In the genomic region with DNA sequence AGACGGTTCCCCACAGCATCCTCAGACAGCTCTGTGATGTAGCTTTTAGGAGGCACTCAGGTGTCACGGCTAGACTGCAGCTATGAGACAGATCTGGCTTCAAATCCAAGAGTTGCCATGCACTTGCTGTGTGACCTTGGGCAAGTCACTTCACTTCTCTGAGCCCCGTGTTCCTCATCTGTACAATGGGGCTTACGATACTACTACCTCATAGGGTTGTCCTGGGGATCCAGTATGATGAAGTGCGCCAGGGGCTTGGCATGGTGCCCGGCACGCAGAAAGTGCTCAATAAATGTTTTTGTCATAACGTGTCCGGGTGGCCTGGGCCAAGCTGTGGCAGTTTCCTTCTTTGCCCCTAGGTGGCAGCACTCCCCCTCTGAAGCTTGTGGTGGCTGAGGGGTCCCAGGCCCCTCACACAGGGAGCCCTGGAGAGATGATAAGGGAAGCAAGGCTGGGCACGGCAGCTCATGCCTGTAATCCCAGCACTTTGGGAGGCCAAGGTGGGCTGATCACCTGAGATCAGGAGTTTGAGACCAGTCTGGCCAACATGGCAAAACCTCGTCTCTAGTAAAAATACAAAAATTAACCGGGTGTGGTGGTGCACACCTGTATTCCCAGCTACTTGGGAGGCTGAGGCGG, we compare ENCODE assay signal across 1 cellular context.
TF ChIP-seq lines count a peak whose summit lies in the region.

No MANE protein-coding gene starts in this region.

TF ChIP-seq in K562, 482 proteins besides CTCF, POLR2A, EP300 and RAD21 (continued from another document and continues in another):
- TF ChIP-seq, protein P1, sequence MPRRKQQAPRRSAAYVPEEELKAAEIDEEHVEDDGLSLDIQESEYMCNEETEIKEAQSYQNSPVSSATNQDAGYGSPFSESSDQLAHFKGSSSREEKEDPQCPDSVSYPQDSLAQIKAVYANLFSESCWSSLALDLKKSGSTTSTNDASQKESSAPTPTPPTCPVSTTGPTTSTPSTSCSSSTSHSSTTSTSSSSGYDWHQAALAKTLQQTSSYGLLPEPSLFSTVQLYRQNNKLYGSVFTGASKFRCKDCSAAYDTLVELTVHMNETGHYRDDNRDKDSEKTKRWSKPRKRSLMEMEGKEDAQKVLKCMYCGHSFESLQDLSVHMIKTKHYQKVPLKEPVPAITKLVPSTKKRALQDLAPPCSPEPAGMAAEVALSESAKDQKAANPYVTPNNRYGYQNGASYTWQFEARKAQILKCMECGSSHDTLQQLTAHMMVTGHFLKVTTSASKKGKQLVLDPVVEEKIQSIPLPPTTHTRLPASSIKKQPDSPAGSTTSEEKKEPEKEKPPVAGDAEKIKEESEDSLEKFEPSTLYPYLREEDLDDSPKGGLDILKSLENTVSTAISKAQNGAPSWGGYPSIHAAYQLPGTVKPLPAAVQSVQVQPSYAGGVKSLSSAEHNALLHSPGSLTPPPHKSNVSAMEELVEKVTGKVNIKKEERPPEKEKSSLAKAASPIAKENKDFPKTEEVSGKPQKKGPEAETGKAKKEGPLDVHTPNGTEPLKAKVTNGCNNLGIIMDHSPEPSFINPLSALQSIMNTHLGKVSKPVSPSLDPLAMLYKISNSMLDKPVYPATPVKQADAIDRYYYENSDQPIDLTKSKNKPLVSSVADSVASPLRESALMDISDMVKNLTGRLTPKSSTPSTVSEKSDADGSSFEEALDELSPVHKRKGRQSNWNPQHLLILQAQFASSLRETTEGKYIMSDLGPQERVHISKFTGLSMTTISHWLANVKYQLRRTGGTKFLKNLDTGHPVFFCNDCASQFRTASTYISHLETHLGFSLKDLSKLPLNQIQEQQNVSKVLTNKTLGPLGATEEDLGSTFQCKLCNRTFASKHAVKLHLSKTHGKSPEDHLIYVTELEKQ (CRISPR knock-in tag; IDR thresholded peaks at IDR 0.05), result no peak
- no peak for TF ChIP-seq POLR3A (IDR thresholded peaks at IDR 0.05; ENCODE audit: borderline replicate concordance, extremely low read depth, insufficient read depth, insufficient read length)
- no peak for TF ChIP-seq NR1H2 (CRISPR knock-in tag; IDR thresholded peaks at IDR 0.05)
- peak; percentile 80 for TF ChIP-seq BRD9 (IDR thresholded peaks at IDR 0.05; ENCODE audit: low read depth, partially characterized antibody)
- no peak for TF ChIP-seq TEAD4 (IDR thresholded peaks at IDR 0.05; ENCODE audit: low read length)
- TF ChIP-seq TEAD4 (CRISPR knock-in tag; IDR thresholded peaks at IDR 0.05; ENCODE audit: borderline replicate concordance), result no peak
- TF ChIP-seq, protein P2, sequence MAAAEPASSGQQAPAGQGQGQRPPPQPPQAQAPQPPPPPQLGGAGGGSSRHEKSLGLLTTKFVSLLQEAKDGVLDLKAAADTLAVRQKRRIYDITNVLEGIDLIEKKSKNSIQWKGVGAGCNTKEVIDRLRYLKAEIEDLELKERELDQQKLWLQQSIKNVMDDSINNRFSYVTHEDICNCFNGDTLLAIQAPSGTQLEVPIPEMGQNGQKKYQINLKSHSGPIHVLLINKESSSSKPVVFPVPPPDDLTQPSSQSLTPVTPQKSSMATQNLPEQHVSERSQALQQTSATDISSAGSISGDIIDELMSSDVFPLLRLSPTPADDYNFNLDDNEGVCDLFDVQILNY (CRISPR knock-in tag; IDR thresholded peaks at IDR 0.05), result no peak
- TF ChIP-seq NBN (IDR thresholded peaks at IDR 0.05; ENCODE audit: low read depth), result no peak
- TF ChIP-seq ETS2 (tag; IDR thresholded peaks at IDR 0.05; ENCODE audit: borderline replicate concordance, poor library complexity, severe bottlenecking), result no peak
- TF ChIP-seq ZNF124 (CRISPR knock-in tag; IDR thresholded peaks at IDR 0.05), result no peak
- peak; percentile 98 for TF ChIP-seq ZBTB7A (IDR thresholded peaks at IDR 0.05; ENCODE audit: borderline replicate concordance, control insufficient read depth, low read depth, low read length)
- no peak for TF ChIP-seq ZC3H11A (IDR thresholded peaks at IDR 0.05; ENCODE audit: low read depth, low read length)
- no peak for TF ChIP-seq CEBPB (tag; IDR thresholded peaks at IDR 0.05)
- no peak for TF ChIP-seq MCM7 (IDR thresholded peaks at IDR 0.05)
- 0 out of 2 replicates have a peak, but pooled peaks have one; percentile 25 for TF ChIP-seq GATAD2A (IDR thresholded peaks at IDR 0.05)
- no peak for TF ChIP-seq JUND (IDR thresholded peaks at IDR 0.05; ENCODE audit: borderline replicate concordance, low read depth, low read length)
- no peak for TF ChIP-seq JUND (tag; IDR thresholded peaks at IDR 0.05; ENCODE audit: borderline replicate concordance, low read depth, low read length)
- no peak for TF ChIP-seq ZNF134 (CRISPR knock-in tag; conservative IDR thresholded peaks at IDR 0.05)
- TF ChIP-seq SAP30 (IDR thresholded peaks at IDR 0.05; ENCODE audit: borderline replicate concordance, insufficient read depth, low read depth, low read length, poor library complexity, severe bottlenecking), result no peak
- TF ChIP-seq BCOR (IDR thresholded peaks at IDR 0.05), result peak; percentile 99
- no peak for TF ChIP-seq CREM (IDR thresholded peaks at IDR 0.05; ENCODE audit: low read depth)
- no peak for TF ChIP-seq RBFOX2 (IDR thresholded peaks at IDR 0.05; ENCODE audit: low read depth, low read length)
- TF ChIP-seq NFIC (IDR thresholded peaks at IDR 0.05), result peak; percentile 84
- TF ChIP-seq, protein P3, sequence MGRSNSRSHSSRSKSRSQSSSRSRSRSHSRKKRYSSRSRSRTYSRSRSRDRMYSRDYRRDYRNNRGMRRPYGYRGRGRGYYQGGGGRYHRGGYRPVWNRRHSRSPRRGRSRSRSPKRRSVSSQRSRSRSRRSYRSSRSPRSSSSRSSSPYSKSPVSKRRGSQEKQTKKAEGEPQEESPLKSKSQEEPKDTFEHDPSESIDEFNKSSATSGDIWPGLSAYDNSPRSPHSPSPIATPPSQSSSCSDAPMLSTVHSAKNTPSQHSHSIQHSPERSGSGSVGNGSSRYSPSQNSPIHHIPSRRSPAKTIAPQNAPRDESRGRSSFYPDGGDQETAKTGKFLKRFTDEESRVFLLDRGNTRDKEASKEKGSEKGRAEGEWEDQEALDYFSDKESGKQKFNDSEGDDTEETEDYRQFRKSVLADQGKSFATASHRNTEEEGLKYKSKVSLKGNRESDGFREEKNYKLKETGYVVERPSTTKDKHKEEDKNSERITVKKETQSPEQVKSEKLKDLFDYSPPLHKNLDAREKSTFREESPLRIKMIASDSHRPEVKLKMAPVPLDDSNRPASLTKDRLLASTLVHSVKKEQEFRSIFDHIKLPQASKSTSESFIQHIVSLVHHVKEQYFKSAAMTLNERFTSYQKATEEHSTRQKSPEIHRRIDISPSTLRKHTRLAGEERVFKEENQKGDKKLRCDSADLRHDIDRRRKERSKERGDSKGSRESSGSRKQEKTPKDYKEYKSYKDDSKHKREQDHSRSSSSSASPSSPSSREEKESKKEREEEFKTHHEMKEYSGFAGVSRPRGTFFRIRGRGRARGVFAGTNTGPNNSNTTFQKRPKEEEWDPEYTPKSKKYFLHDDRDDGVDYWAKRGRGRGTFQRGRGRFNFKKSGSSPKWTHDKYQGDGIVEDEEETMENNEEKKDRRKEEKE (IDR thresholded peaks at IDR 0.05; ENCODE audit: borderline replicate concordance in 1 of 2, control insufficient read depth in 1 of 2, low read depth in 2 of 2, low read length in 1 of 2), result no peak
- TF ChIP-seq SMAD4 (CRISPR knock-in tag; conservative IDR thresholded peaks at IDR 0.05), result 0 out of 2 replicates have a peak, but pooled peaks have one; percentile 12
- TF ChIP-seq ESRRA (IDR thresholded peaks at IDR 0.05; ENCODE audit: borderline replicate concordance, low read depth), result peak; percentile 37; the same call in 1 of the 2 replicates
- TF ChIP-seq CBX3 (IDR thresholded peaks at IDR 0.05; ENCODE audit: borderline replicate concordance in 1 of 2, low read length in 2 of 2), result peak in 1 of 2 experiments; percentile 56; a peak in 1 of 3 replicates
- TF ChIP-seq CC2D1A (IDR thresholded peaks at IDR 0.05), result peak; percentile 59; the same call in 1 of the 2 replicates
- TF ChIP-seq, protein P4, sequence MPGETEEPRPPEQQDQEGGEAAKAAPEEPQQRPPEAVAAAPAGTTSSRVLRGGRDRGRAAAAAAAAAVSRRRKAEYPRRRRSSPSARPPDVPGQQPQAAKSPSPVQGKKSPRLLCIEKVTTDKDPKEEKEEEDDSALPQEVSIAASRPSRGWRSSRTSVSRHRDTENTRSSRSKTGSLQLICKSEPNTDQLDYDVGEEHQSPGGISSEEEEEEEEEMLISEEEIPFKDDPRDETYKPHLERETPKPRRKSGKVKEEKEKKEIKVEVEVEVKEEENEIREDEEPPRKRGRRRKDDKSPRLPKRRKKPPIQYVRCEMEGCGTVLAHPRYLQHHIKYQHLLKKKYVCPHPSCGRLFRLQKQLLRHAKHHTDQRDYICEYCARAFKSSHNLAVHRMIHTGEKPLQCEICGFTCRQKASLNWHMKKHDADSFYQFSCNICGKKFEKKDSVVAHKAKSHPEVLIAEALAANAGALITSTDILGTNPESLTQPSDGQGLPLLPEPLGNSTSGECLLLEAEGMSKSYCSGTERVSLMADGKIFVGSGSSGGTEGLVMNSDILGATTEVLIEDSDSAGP (CRISPR knock-in tag; IDR thresholded peaks at IDR 0.05), result no peak
- no peak for TF ChIP-seq HNRNPL (IDR thresholded peaks at IDR 0.05; ENCODE audit: low read depth, low read length)
- no peak for TF ChIP-seq EHMT2 (IDR thresholded peaks at IDR 0.05)
- no peak for TF ChIP-seq ZNF282 (CRISPR knock-in tag; IDR thresholded peaks at IDR 0.05)
- peak; percentile 96; the same call in 1 of the 2 replicates for TF ChIP-seq CBX1 (IDR thresholded peaks at IDR 0.05; ENCODE audit: low read depth)
- no peak for TF ChIP-seq ZNF212 (CRISPR knock-in tag; IDR thresholded peaks at IDR 0.05)
- peak; percentile 93 for TF ChIP-seq HDAC2 (IDR thresholded peaks at IDR 0.05)
- TF ChIP-seq, protein P5, sequence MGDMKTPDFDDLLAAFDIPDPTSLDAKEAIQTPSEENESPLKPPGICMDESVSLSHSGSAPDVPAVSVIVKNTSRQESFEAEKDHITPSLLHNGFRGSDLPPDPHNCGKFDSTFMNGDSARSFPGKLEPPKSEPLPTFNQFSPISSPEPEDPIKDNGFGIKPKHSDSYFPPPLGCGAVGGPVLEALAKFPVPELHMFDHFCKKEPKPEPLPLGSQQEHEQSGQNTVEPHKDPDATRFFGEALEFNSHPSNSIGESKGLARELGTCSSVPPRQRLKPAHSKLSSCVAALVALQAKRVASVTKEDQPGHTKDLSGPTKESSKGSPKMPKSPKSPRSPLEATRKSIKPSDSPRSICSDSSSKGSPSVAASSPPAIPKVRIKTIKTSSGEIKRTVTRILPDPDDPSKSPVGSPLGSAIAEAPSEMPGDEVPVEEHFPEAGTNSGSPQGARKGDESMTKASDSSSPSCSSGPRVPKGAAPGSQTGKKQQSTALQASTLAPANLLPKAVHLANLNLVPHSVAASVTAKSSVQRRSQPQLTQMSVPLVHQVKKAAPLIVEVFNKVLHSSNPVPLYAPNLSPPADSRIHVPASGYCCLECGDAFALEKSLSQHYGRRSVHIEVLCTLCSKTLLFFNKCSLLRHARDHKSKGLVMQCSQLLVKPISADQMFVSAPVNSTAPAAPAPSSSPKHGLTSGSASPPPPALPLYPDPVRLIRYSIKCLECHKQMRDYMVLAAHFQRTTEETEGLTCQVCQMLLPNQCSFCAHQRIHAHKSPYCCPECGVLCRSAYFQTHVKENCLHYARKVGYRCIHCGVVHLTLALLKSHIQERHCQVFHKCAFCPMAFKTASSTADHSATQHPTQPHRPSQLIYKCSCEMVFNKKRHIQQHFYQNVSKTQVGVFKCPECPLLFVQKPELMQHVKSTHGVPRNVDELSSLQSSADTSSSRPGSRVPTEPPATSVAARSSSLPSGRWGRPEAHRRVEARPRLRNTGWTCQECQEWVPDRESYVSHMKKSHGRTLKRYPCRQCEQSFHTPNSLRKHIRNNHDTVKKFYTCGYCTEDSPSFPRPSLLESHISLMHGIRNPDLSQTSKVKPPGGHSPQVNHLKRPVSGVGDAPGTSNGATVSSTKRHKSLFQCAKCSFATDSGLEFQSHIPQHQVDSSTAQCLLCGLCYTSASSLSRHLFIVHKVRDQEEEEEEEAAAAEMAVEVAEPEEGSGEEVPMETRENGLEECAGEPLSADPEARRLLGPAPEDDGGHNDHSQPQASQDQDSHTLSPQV (IDR thresholded peaks at IDR 0.05), result no peak
- no peak for TF ChIP-seq ZNF699 (CRISPR knock-in tag; IDR thresholded peaks at IDR 0.05; ENCODE audit: insufficient replicate concordance)
- no peak for TF ChIP-seq HOXB6 (CRISPR knock-in tag; IDR thresholded peaks at IDR 0.05; ENCODE audit: borderline replicate concordance)
- no peak for TF ChIP-seq SLC30A9 (CRISPR knock-in tag; IDR thresholded peaks at IDR 0.05)
- TF ChIP-seq ZKSCAN3 (CRISPR knock-in tag; IDR thresholded peaks at IDR 0.05), result no peak
- TF ChIP-seq SMC3 (conservative IDR thresholded peaks at IDR 0.05; ENCODE audit: insufficient read depth, low read depth, low read length), result peak; percentile 52
- no peak for TF ChIP-seq EZH2 (IDR thresholded peaks at IDR 0.05; ENCODE audit: borderline replicate concordance, low read depth, low read length)
- no peak for TF ChIP-seq ZNF274 (IDR thresholded peaks at IDR 0.05; ENCODE audit: borderline replicate concordance, low read depth, low read length)
- TF ChIP-seq RB1 (IDR thresholded peaks at IDR 0.05; ENCODE audit: low read depth), result peak; percentile 13; the same call in 1 of the 2 replicates
- no peak for TF ChIP-seq MTA1 (IDR thresholded peaks at IDR 0.05; ENCODE audit: borderline replicate concordance)
- no peak for TF ChIP-seq RNF2 (IDR thresholded peaks at IDR 0.05)
- TF ChIP-seq TCFL5 (CRISPR knock-in tag; conservative IDR thresholded peaks at IDR 0.05), result no peak
- no peak for TF ChIP-seq RFX5 (IDR thresholded peaks at IDR 0.05; ENCODE audit: low read depth, low read length)
- TF ChIP-seq SAFB2 (IDR thresholded peaks at IDR 0.05; ENCODE audit: borderline replicate concordance, low read depth, low read length, severe bottlenecking), result no peak
- no peak for TF ChIP-seq ELF1 (tag; IDR thresholded peaks at IDR 0.05)
- TF ChIP-seq RCOR1 (IDR thresholded peaks at IDR 0.05; ENCODE audit: borderline replicate concordance in 1 of 2, low read depth in 2 of 2, low read length in 2 of 2), result peak in 1 of 2 experiments; percentile 59; a peak in 1 of 4 replicates
- TF ChIP-seq TCF3 (CRISPR knock-in tag; IDR thresholded peaks at IDR 0.05), result no peak
- TF ChIP-seq KAT2B (IDR thresholded peaks at IDR 0.05; ENCODE audit: low read depth, low read length), result no peak
- TF ChIP-seq KLF10 (CRISPR knock-in tag; IDR thresholded peaks at IDR 0.05), result no peak
- no peak for TF ChIP-seq BRD4 (IDR thresholded peaks at IDR 0.05)
- TF ChIP-seq HDAC1 (IDR thresholded peaks at IDR 0.05), result 0 out of 4 replicates have a peak, but pooled peaks of 1 of the 2 experiments have one; percentile 17
- TF ChIP-seq, protein P6, sequence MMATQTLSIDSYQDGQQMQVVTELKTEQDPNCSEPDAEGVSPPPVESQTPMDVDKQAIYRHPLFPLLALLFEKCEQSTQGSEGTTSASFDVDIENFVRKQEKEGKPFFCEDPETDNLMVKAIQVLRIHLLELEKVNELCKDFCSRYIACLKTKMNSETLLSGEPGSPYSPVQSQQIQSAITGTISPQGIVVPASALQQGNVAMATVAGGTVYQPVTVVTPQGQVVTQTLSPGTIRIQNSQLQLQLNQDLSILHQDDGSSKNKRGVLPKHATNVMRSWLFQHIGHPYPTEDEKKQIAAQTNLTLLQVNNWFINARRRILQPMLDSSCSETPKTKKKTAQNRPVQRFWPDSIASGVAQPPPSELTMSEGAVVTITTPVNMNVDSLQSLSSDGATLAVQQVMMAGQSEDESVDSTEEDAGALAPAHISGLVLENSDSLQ (IDR thresholded peaks at IDR 0.05), result no peak
- TF ChIP-seq ZNF174 (CRISPR knock-in tag; IDR thresholded peaks at IDR 0.05), result no peak
- TF ChIP-seq TOE1 (IDR thresholded peaks at IDR 0.05; ENCODE audit: borderline replicate concordance), result 0 out of 2 replicates have a peak, but pooled peaks have one; percentile 20
- TF ChIP-seq TOE1 (CRISPR knock-in tag; IDR thresholded peaks at IDR 0.05; ENCODE audit: borderline replicate concordance, low read depth), result no peak
- no peak for TF ChIP-seq ZSCAN29 (IDR thresholded peaks at IDR 0.05)
